In the genomic region with DNA sequence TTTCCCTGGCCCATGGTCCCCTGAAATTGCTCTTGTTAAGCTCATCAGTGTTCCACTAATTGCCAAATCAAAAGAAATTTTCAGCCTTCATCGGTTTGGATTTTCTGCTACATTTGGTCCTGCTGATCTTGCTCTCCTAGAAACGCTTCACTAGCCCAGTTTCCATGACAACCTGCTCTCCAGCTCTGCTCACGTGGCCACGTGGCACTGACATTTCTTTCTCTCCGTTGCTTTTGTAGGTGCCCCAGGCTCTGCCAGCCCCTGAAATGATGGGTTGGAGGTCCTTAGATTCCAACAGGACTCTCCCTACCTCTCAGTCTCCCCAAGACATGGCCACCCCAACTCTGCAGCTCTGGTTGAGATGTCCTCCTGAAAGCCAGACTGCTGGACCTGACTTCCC, we compare ENCODE assay signal across 21 cellular contexts. TPM values are rescaled to one million over a fixed set of nuclear protein-coding genes. Genes with fewer than 3 reads are reported as not detected.
DNase-seq lines count a peak whose midpoint lies in the region; ATAC-seq and FAIRE-seq lines count a peak whose summit lies in the region.
"Had no signal": no experiment of that assay in that cellular context is flagged by ENCODE, and none has a peak within 500 bp of the region (broad histone marks: within the 10 kb centered on the region; RNA-seq: fewer than 3 reads in every experiment).

No MANE protein-coding gene starts in this region.

- peak; percentile 65 for FAIRE-seq in HTR-8/SVneo (lab: Jason Lieb, UNC)

- DNase-seq in HTR-8/SVneo (ENCODE audit: insufficient read length, low spot score), result no peak
- DNase-seq in NCI-H2227 treated with DMSO at 0.1 percent for 48 hours (lab: John Stamatoyannopoulos, UW), result peak; percentile 18
- DNase-seq in cerebellar cortex (ENCODE audit: low spot score), result peak; percentile 32
- DNase-seq in posterior cingulate gyrus, result peak in 9 of 10 donors; percentile 25 to 93 (median 62)
- DNase-seq in activated effector memory CD4-positive, alpha-beta T cell treated with Interleukin-2 at 50 U/mL for 16 hours, result no peak
- no peak for DNase-seq in NCI-H2171 (lab: John Stamatoyannopoulos, UW)
- DNase-seq in stimulated activated naive CD8-positive, alpha-beta T cell treated with anti-CD3 and anti-CD28 coated beads, Interleukin-15, Interleukin-2, amounts not matched to agents 100 U/mL and 50 U/mL, for 24 hours, result no peak
- DNase-seq in ureter (ENCODE audit: low spot score), result no peak
- DNase-seq: activated CD4-positive, alpha-beta T cell treated with anti-CD3 and anti-CD28 coated beads for 48 hours; activated naive CD8-positive, alpha-beta T cell treated with anti-CD3 and anti-CD28 coated beads, Interleukin-2, amount 50 U/mL, for 24 hours; effector CD8-positive, alpha-beta T cell; H7; left lung; SHP77; T-cell had no signal

- intact Hi-C loops in posterior cingulate gyrus (cut with DNase I), result no loop called here

- no peak for ATAC-seq in stimulated activated naive CD8-positive, alpha-beta T cell treated with anti-CD3 and anti-CD28 coated beads, Interleukin-15, Interleukin-2, amounts not matched to agents 100 U/mL and 50 U/mL, for 24 hours
- ATAC-seq: activated naive CD8-positive, alpha-beta T cell treated with anti-CD3 and anti-CD28 coated beads, Interleukin-2, amount 50 U/mL, for 24 hours; left lung; sciatic nerve; stimulated activated effector memory CD8-positive, alpha-beta T cell treated with anti-CD3 and anti-CD28 coated beads, Interleukin-12 subunit alpha, Interleukin-12 subunit beta, amount 100 ng/mL, for 72 hours; T-cell had no signal

RNA-seq across cellular contexts. Expression of gene NNAT, which starts 45.8 kb away (rescaled TPM):
- 0.52 TPM for total RNA-seq in ureter
- total RNA-seq: activated T-helper 2 cell treated with anti-CD3 and anti-CD28 coated beads, Interferon-gamma antibody, Interleukin-2, Interleukin-4, amounts not matched to agents 10 μg/mL and 5 μg/mL and 100 μg/mL, durations not matched to agents 14 hours and 24 hours and 36 hours; cardiac septum; HT1080; NCI-H460 had no signal

RNA-seq across cellular contexts. Expression of gene BLCAP, which starts 52.4 kb away (rescaled TPM):
- total RNA-seq in ureter, result 178 TPM

Comparison
In these comparisons a context has a peak if more than half of its experiments do, and no peak if none do; other contexts are left out.
1. DNase-seq: peak in NCI-H2227 treated with DMSO at 0.1 percent for 48 hours (single experiment), cerebellar cortex (single experiment) and posterior cingulate gyrus (9 of 10); none in HTR-8/SVneo (single experiment), activated effector memory CD4-positive, alpha-beta T cell treated with Interleukin-2 at 50 U/mL for 16 hours (single experiment), NCI-H2171 (single experiment), stimulated activated naive CD8-positive, alpha-beta T cell treated with anti-CD3 and anti-CD28 coated beads, Interleukin-15, Interleukin-2, amounts not matched to agents 100 U/mL and 50 U/mL, for 24 hours (single experiment) and ureter (single experiment).